In genomic region chr1:106554294-106554693, GRCh38 we compare ENCODE assay signal across 17 cellular contexts.
DNase-seq lines count a peak whose midpoint lies in the region; ATAC-seq and TF ChIP-seq lines count a peak whose summit lies in the region.
"Had no signal": no experiment of that assay in that cellular context is flagged by ENCODE, and none has a peak within 500 bp of the region (broad histone marks: within the 10 kb centered on the region; RNA-seq: fewer than 3 reads in every experiment).

No MANE protein-coding gene starts in this region.

- no peak overlapping the region for H3K4me3 ChIP-seq in RWPE2 (ENCODE audit: severe bottlenecking)

- no peaks in the 10 kb centered on the region for H3K9me3 ChIP-seq in RWPE2 (ENCODE audit: severe bottlenecking)

- H3K4me1 ChIP-seq in RWPE2 (ENCODE audit: insufficient read depth, poor library complexity, severe bottlenecking), result no peaks in the 10 kb centered on the region

- H3K27ac ChIP-seq in RWPE2 (ENCODE audit: poor library complexity, severe bottlenecking), result no peak overlapping the region

- DNase-seq in ELR (ENCODE audit: low read depth) (peak; percentile 35), RWPE2 (ENCODE audit: low spot score) (no peak), dedifferentiated amniotic fluid mesenchymal stem cell (ENCODE audit: extremely low spot score) (peak; percentile 66), iris pigment epithelial cell (ENCODE audit: low read depth) (peak; percentile 7), NCI-H1417 (lab: John Stamatoyannopoulos, UW) (no peak), NCI-H345 treated with DMSO at 0.1 percent for 48 hours (lab: John Stamatoyannopoulos, UW; ENCODE audit: unreplicated experiment) (no peak), NCI-H1048 (lab: John Stamatoyannopoulos, UW) (no peak)
- DNase-seq: CD4-positive, CD25-positive, alpha-beta regulatory T cell; Kasumi-1; NCI-H1092 treated with DMSO at 0.1 percent for 48 hours; NCI-H2029 treated with DMSO at 0.1 percent for 48 hours; NCI-H2171; NCI-H446; NCI-H526 had no signal

- TF ChIP-seq CTCF in RWPE2 (IDR thresholded peaks at IDR 0.05; ENCODE audit: poor library complexity, severe bottlenecking), result no peak

- ATAC-seq in RWPE2 (ENCODE audit: low read depth) (peak; percentile 40; the same call in 1 of the 3 replicates), GM18519 (IDR thresholded peaks at IDR 0.05; ENCODE audit: low FRiP score, unreplicated experiment) (no peak)
- ATAC-seq: HCT116, Right ventricle myocardium inferior had no signal

- no peaks in the 10 kb centered on the region for H3K36me3 ChIP-seq in RWPE2 (ENCODE audit: low read depth)

- no peaks in the 10 kb centered on the region for H3K27me3 ChIP-seq in RWPE2 (ENCODE audit: insufficient read depth, poor library complexity, severe bottlenecking)

Comparison
In these comparisons a context has a peak if more than half of its experiments do, and no peak if none do; other contexts are left out.
1. DNase-seq: peak in ELR (single experiment), dedifferentiated amniotic fluid mesenchymal stem cell (single experiment) and iris pigment epithelial cell (single experiment); none in RWPE2 (single experiment), NCI-H1417 (0 of 3), NCI-H345 treated with DMSO at 0.1 percent for 48 hours (single experiment) and NCI-H1048 (single experiment).